9 cellular contexts compared by ENCODE assay signal in the genomic region with DNA sequence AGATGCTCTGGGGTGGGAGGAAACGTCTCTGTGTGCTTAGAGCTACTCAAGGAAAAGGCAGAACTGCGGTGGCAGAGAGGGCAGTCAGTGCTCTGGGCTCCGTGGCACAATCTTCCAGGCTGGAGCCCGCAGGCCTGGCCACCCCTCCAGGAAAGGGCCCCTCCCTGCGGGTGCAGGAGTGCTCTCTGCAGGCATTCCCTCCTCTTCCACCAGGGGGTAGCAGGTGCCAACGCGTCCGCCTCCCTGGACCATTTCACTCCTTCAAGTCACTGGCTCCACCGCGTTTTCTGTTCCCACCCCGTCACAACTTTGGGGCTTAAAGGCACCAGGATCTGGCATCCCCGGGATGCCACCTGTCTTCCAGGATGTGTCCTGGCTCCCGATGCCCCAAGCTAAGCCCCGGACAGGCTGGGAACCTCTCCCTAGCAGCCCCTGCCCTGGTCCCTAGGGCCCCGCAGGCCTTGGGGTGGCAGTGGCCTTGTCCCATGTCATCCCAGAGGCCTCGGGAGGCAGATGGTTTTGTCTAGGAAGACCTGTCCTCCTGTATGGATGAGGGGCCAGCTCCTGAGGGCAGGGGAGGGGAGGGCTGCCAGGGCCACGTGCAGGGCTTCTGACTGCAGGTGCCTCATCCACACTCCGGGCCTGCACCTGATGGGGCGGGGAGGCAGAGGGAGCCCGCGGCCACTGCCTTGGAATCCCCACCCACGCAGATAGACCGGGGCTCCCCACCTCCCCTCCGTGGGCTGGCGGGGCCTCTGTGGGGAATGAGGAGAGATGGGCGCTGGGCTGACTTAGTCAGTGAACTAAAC. TPM values are rescaled to one million over a fixed set of nuclear protein-coding genes. Genes with fewer than 3 reads are reported as not detected.
DNase-seq lines count a peak whose midpoint lies in the region; ATAC-seq and TF ChIP-seq lines count a peak whose summit lies in the region.
"Had no signal": no experiment of that assay in that cellular context is flagged by ENCODE, and none has a peak within 500 bp of the region (broad histone marks: within the 10 kb centered on the region; RNA-seq: fewer than 3 reads in every experiment).

No MANE protein-coding gene starts in this region.

- H3K79me2 ChIP-seq in GM23338 (replicated peaks; ENCODE audit: insufficient read depth), result no peaks in the 10 kb centered on the region

- H4K20me1 ChIP-seq in GM23338 (replicated peaks; ENCODE audit: insufficient read depth), result no peaks in the 10 kb centered on the region

- H3K4me1 Mint-ChIP-seq in GM23338, result peaks cover 3% of the 10 kb centered on the region; the same call in 1 of the 3 replicates

- H3K36me3 Mint-ChIP-seq in GM23338 (ENCODE audit: low read depth), result no peaks in the 10 kb centered on the region

- ATAC-seq in GM23338 (peak; percentile 83), GM21515 (IDR thresholded peaks at IDR 0.05; ENCODE audit: unreplicated experiment) (no peak)

- H3K4me1 ChIP-seq in GM23338 (ENCODE audit: insufficient read depth) (no peaks in the 10 kb centered on the region), SJCRH30 (no peaks in the 10 kb centered on the region)
- no peaks in the 10 kb centered on the region for H3K4me1 ChIP-seq in effector memory CD4-positive, alpha-beta T cell (ENCODE audit: control insufficient read depth, insufficient read depth, low read length, poor library complexity, severe bottlenecking)
- H3K4me1 ChIP-seq: adrenal gland had no signal

- H3K4me3 ChIP-seq in GM23338 (no peak overlapping the region), SJCRH30 (no peak overlapping the region)
- H3K4me3 ChIP-seq in effector memory CD4-positive, alpha-beta T cell (ENCODE audit: insufficient read depth, low read depth, low read length, poor library complexity, severe bottlenecking), result no peak overlapping the region
- H3K4me3 ChIP-seq: adrenal gland had no signal

- no peaks in the 10 kb centered on the region for H3K27me3 ChIP-seq in GM23338 (ENCODE audit: insufficient read depth)
- no peaks in the 10 kb centered on the region for H3K27me3 ChIP-seq in effector memory CD4-positive, alpha-beta T cell (replicated peaks; ENCODE audit: control insufficient read depth, insufficient read depth, low read length, poor library complexity, severe bottlenecking)
- H3K27me3 ChIP-seq in SJCRH30, result peaks cover 8% of the 10 kb centered on the region; the same call in 1 of the 2 replicates
- H3K27me3 ChIP-seq: adrenal gland had no signal

- no peak overlapping the region for H3K4me2 ChIP-seq in GM23338

- H3K27me3 Mint-ChIP-seq in GM23338 (ENCODE audit: insufficient read depth, low read depth, poor library complexity), result peaks cover 8% of the 10 kb centered on the region

- peaks cover 3% of the 10 kb centered on the region; the same call in 1 of the 2 replicates for H3K9me2 ChIP-seq in GM23338 (ENCODE audit: insufficient read depth)

- no peaks in the 10 kb centered on the region for H3K9me3 ChIP-seq in effector memory CD4-positive, alpha-beta T cell (ENCODE audit: control insufficient read depth, low read length)
- no peaks in the 10 kb centered on the region for H3K9me3 ChIP-seq in SJCRH30 (replicated peaks)
- H3K9me3 ChIP-seq: adrenal gland had no signal

- no peak overlapping the region for H3K4me3 Mint-ChIP-seq in GM23338

- H3K36me3 ChIP-seq in GM23338 (ENCODE audit: insufficient read depth) (no peaks in the 10 kb centered on the region), SJCRH30 (no peaks in the 10 kb centered on the region)
- no peaks in the 10 kb centered on the region for H3K36me3 ChIP-seq in effector memory CD4-positive, alpha-beta T cell (ENCODE audit: control insufficient read depth, insufficient read depth, low read length)
- H3K36me3 ChIP-seq: adrenal gland had no signal

- H3K27ac ChIP-seq in GM23338 (ENCODE audit: low read depth), result no peak overlapping the region
- no peak overlapping the region for H3K27ac ChIP-seq in effector memory CD4-positive, alpha-beta T cell (ENCODE audit: insufficient read depth, low read length, poor library complexity, severe bottlenecking)
- no peak overlapping the region for H3K27ac ChIP-seq in SJCRH30
- H3K27ac ChIP-seq: adrenal gland had no signal

- H3F3A ChIP-seq in GM23338 (replicated peaks; ENCODE audit: low read depth), result no peaks in the 10 kb centered on the region

- DNase-seq in AG09319 (ENCODE audit: extremely low read depth, low read depth), result no peak
- DNase-seq in GM23338 (ENCODE audit: low spot score), result peak; percentile 88
- peak; percentile 55 for DNase-seq in SW480 (ENCODE audit: low spot score)
- peak; percentile 81 for DNase-seq in iPS-NIHi7 (ENCODE audit: extremely low spot score)
- no peak for DNase-seq in effector memory CD4-positive, alpha-beta T cell
- no peak for DNase-seq in activated CD4-positive, CD25-positive, alpha-beta regulatory T cell (lab: John Stamatoyannopoulos, UW)
- DNase-seq in SJCRH30, result no peak

- H2AFZ ChIP-seq in GM23338, result no peak overlapping the region

- no peaks in the 10 kb centered on the region; the same call in 1 of the 3 replicates for H3K9me3 Mint-ChIP-seq in GM23338

- H3K27ac Mint-ChIP-seq in GM23338, result no peak overlapping the region

- TF ChIP-seq CTCF in AG09319 (IDR thresholded peaks at IDR 0.05; ENCODE audit: low read depth, low read length) (peak; percentile 16), GM23338 (conservative IDR thresholded peaks at IDR 0.05; ENCODE audit: low read depth in 2 of 2) (peak; percentile 59 to 72)

TF ChIP-seq in GM23338, 12 proteins besides CTCF, POLR2A, EP300 and RAD21 (continues in another document):
- TF ChIP-seq ZNF331 (CRISPR knock-in tag; IDR thresholded peaks at IDR 0.05; ENCODE audit: low read depth), result no peak
- TF ChIP-seq, protein P1, sequence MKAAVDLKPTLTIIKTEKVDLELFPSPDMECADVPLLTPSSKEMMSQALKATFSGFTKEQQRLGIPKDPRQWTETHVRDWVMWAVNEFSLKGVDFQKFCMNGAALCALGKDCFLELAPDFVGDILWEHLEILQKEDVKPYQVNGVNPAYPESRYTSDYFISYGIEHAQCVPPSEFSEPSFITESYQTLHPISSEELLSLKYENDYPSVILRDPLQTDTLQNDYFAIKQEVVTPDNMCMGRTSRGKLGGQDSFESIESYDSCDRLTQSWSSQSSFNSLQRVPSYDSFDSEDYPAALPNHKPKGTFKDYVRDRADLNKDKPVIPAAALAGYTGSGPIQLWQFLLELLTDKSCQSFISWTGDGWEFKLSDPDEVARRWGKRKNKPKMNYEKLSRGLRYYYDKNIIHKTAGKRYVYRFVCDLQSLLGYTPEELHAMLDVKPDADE (IDR thresholded peaks at IDR 0.05), result no peak
- TF ChIP-seq, protein P2, sequence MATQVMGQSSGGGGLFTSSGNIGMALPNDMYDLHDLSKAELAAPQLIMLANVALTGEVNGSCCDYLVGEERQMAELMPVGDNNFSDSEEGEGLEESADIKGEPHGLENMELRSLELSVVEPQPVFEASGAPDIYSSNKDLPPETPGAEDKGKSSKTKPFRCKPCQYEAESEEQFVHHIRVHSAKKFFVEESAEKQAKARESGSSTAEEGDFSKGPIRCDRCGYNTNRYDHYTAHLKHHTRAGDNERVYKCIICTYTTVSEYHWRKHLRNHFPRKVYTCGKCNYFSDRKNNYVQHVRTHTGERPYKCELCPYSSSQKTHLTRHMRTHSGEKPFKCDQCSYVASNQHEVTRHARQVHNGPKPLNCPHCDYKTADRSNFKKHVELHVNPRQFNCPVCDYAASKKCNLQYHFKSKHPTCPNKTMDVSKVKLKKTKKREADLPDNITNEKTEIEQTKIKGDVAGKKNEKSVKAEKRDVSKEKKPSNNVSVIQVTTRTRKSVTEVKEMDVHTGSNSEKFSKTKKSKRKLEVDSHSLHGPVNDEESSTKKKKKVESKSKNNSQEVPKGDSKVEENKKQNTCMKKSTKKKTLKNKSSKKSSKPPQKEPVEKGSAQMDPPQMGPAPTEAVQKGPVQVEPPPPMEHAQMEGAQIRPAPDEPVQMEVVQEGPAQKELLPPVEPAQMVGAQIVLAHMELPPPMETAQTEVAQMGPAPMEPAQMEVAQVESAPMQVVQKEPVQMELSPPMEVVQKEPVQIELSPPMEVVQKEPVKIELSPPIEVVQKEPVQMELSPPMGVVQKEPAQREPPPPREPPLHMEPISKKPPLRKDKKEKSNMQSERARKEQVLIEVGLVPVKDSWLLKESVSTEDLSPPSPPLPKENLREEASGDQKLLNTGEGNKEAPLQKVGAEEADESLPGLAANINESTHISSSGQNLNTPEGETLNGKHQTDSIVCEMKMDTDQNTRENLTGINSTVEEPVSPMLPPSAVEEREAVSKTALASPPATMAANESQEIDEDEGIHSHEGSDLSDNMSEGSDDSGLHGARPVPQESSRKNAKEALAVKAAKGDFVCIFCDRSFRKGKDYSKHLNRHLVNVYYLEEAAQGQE (IDR thresholded peaks at IDR 0.05; ENCODE audit: unreplicated experiment), result no peak
- TF ChIP-seq ZNF114 (CRISPR knock-in tag; IDR thresholded peaks at IDR 0.05), result no peak

RNA-seq across cellular contexts. Expression of a gene that starts 26.4 kb away (rescaled TPM):
- total RNA-seq in GM23338 (2014; rRNA removed; shearing (Covaris generic)), result 0.83 and 2.6 TPM in 2 replicates
- polyA plus RNA-seq in GM23338 (2016; fragmentation: Nextera tagmentation; extraction: Ambion mirVana), result 0.32 and 0.45 TPM in 2 replicates
- total RNA-seq in SJCRH30 (2014; rRNA removed; shearing (Covaris generic)), result not detected in 2 replicates

RNA-seq across cellular contexts. Expression of a gene that starts 49.3 kb away (rescaled TPM):
- 2.2 TPM in 2 replicates for total RNA-seq in GM23338 (2014; rRNA removed; shearing (Covaris generic))
- polyA plus RNA-seq in GM23338 (2016; fragmentation: Nextera tagmentation; extraction: Ambion mirVana), result 1.1 and 2.1 TPM in 2 replicates
- total RNA-seq in SJCRH30 (2014; rRNA removed; shearing (Covaris generic)), result 0.05 and 0.57 TPM in 2 replicates

Comparison
In these comparisons a context has a peak if more than half of its experiments do, and no peak if none do; other contexts are left out.
1. DNase-seq: peak in GM23338 (single experiment), SW480 (single experiment) and iPS-NIHi7 (single experiment); none in AG09319 (single experiment), effector memory CD4-positive, alpha-beta T cell (0 of 3), activated CD4-positive, CD25-positive, alpha-beta regulatory T cell (0 of 4) and SJCRH30 (0 of 2).